9 cellular contexts compared by ENCODE assay signal in genomic region chr20:62816879-62817873, GRCh38. TPM values are rescaled to one million over a fixed set of nuclear protein-coding genes. Genes with fewer than 3 reads are reported as not detected.
DNase-seq lines count a peak whose midpoint lies in the region; ATAC-seq and TF ChIP-seq lines count a peak whose summit lies in the region.
"Had no signal": no experiment of that assay in that cellular context is flagged by ENCODE, and none has a peak within 500 bp of the region (broad histone marks: within the 10 kb centered on the region; RNA-seq: fewer than 3 reads in every experiment).

Gene COL9A3, plus strand, starts transcription at chr20:62817050. Its CDS starts 15 bp downstream, at chr20:62817065.

- ATAC-seq in RWPE2 (ENCODE audit: low read depth) (no peak), left ventricle myocardium superior (no peak), GM21786 (IDR thresholded peaks at IDR 0.05; ENCODE audit: unreplicated experiment) (no peak), HG03039 (IDR thresholded peaks at IDR 0.05; ENCODE audit: unreplicated experiment) (no peak), GM21723 (IDR thresholded peaks at IDR 0.05; ENCODE audit: unreplicated experiment) (no peak)

- H3K4me1 ChIP-seq in RWPE2 (ENCODE audit: insufficient read depth, poor library complexity, severe bottlenecking), result peaks cover 17% of the 10 kb centered on the region

- no peak within 1 kb of the TSS for H3K4me3 ChIP-seq in RWPE2 (ENCODE audit: severe bottlenecking)

- H3K27ac ChIP-seq in RWPE2 (ENCODE audit: poor library complexity, severe bottlenecking), result no peak within 1 kb of the TSS

- DNase-seq in DMS79 treated with DMSO at 0.1 percent for 48 hours (lab: John Stamatoyannopoulos, UW), result peak; percentile 33
- no peak for DNase-seq in DMS79 (lab: John Stamatoyannopoulos, UW)
- peak; percentile 88 for DNase-seq in RWPE2 (ENCODE audit: low spot score)
- DNase-seq in left ventricle myocardium superior, result peak; percentile 46
- DNase-seq in putamen (ENCODE audit: low spot score), result peak; percentile 83
- DNase-seq: SW 1271 had no signal

- peaks cover 7% of the 10 kb centered on the region for H3K36me3 ChIP-seq in RWPE2 (ENCODE audit: low read depth)

- H3K9me3 ChIP-seq in RWPE2 (ENCODE audit: severe bottlenecking), result no peaks in the 10 kb centered on the region

- intact Hi-C loops in left ventricle myocardium superior (cut with micrococcal nuclease), result no loop called here

- TF ChIP-seq CTCF in RWPE2 (IDR thresholded peaks at IDR 0.05; ENCODE audit: poor library complexity, severe bottlenecking), result no peak

- peaks cover 20% of the 10 kb centered on the region for H3K27me3 ChIP-seq in RWPE2 (ENCODE audit: insufficient read depth, poor library complexity, severe bottlenecking)

RNA-seq across cellular contexts. Expression of gene COL9A3, which starts in this region (rescaled TPM):
- total RNA-seq in left ventricle myocardium superior, result 2.9 TPM
